In the genomic region with DNA sequence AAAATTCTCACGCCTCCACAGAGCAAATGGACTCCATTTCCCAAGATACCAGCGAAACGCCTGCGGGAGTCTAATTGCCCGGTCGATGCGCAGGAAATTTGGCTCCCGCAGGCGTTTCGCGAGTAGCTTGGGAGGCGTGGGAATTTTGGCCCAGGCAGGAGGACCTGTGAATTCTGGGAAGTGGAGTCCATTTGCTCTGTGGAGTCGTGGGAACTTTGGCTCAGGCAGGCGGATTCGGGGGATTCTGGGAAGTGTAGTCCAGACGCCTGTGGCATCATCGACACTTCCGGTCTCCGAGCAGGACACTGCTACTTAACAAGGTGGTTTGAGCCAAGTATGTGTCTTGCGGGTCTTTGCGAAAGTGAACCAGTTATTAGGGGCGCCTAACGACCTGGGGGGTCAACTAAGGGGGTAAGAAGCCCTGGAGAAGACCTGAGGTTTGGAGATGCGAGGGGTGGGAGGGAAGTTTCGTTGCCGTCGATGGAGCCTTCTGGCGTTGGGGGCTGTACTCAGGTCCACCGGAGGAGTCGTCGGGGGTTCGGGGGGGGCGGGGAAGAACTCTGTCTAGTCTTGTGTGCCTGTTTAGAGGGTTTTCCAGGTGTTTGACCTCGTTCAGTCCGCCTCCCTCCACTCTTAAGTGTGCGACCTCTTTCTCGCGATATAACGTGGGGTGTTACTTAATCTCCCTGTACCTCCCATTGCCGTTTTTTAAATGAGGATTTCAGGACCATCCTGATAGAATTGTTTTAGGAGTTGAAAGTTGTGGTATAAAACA, we compare ENCODE assay signal across 8 cellular contexts. TPM values are rescaled to one million over a fixed set of nuclear protein-coding genes. Genes with fewer than 3 reads are reported as not detected.
DNase-seq lines count a peak whose midpoint lies in the region; ATAC-seq, FAIRE-seq and TF ChIP-seq lines count a peak whose summit lies in the region.

Gene ZNF155 (plus strand): TSS at position 277 of the 775 bp plus-strand sequence. CDS start 4,356 bp downstream, outside the sequence.

- BruUV-seq in PC-3 (replicated peaks; lab: Mats Ljungman, UMichigan): no TSS peak

- H3K27ac Mint-ChIP-seq in activated T-cell treated with anti-CD3 and anti-CD28 coated beads, Interleukin-2, amount 50 U/mL, for 24 hours: peak within 1 kb of the TSS; percentile 96

- H3K36me3 Mint-ChIP-seq in activated T-cell treated with anti-CD3 and anti-CD28 coated beads, Interleukin-2, amount 50 U/mL, for 24 hours (ENCODE audit: low read depth): peaks cover 35% of the 10 kb centered on the region

- H3K4me3 ChIP-seq in PC-3 (ENCODE audit: low read length) (peak within 1 kb of the TSS; percentile 81), esophagus muscularis mucosa (peak within 1 kb of the TSS; percentile 68 to 73 (median 71)), mucosa of rectum (ENCODE audit: low read length in 2 of 2) (peak within 1 kb of the TSS; percentile 98 to 99)

- POLR2A ChIA-PET in PC-3 (lab: Charles Lee; ENCODE audit: unreplicated experiment): no interaction called here

- H2AFZ ChIP-seq in PC-3 (ENCODE audit: low read length): peak within 1 kb of the TSS; percentile 97

- DNase-seq in C1 segment of cervical spinal cord (lab: John Stamatoyannopoulos, UW) (peak; percentile 42 to 93 (median 88)), HTR-8/SVneo (ENCODE audit: insufficient read length, low spot score) (peak; percentile 94), PC-3 (peak; percentile 92), esophagus muscularis mucosa (ENCODE audit: extremely low spot score) (peak; percentile 98)
- peak; percentile 85 for DNase-seq in activated T-cell treated with anti-CD3 and anti-CD28 coated beads, Interleukin-2, amount 50 U/mL, for 24 hours
- DNase-seq in stimulated activated CD8-positive, alpha-beta memory T cell treated with anti-CD3 and anti-CD28 coated beads, Interleukin-4, amount 100 ng/mL, for 1 hour (ENCODE audit: low read depth in 2 of 2, low spot score in 1 of 2): peak; percentile 33 to 36

- peaks cover 13% of the 10 kb centered on the region for H3K79me2 ChIP-seq in PC-3 (ENCODE audit: low read length)

- H3K9me3 ChIP-seq in PC-3 (ENCODE audit: low read length): no peaks in the 10 kb centered on the region
- H3K9me3 ChIP-seq in esophagus muscularis mucosa: peaks cover 6 to 42% (median 29%) of the 10 kb centered on the region in 4 donors
- peaks cover 0 to 10% of the 10 kb centered on the region in 2 donors for H3K9me3 ChIP-seq in mucosa of rectum (ENCODE audit: control insufficient read depth in 2 of 2, low read length in 2 of 2)

- CTCF ChIA-PET in PC-3 (lab: Charles Lee): no interaction called here

- H3K4me1 Mint-ChIP-seq in activated T-cell treated with anti-CD3 and anti-CD28 coated beads, Interleukin-2, amount 50 U/mL, for 24 hours (ENCODE audit: low read depth): peaks cover 14% of the 10 kb centered on the region

- peaks cover 18% of the 10 kb centered on the region for H3K9me3 Mint-ChIP-seq in activated T-cell treated with anti-CD3 and anti-CD28 coated beads, Interleukin-2, amount 50 U/mL, for 24 hours

- no peak for TF ChIP-seq EP300 in esophagus muscularis mucosa (IDR thresholded peaks at IDR 0.05)

- no peaks in the 10 kb centered on the region for H3K9me2 ChIP-seq in PC-3 (replicated peaks; ENCODE audit: low read length)

- intact Hi-C loops in PC-3 (cut with micrococcal nuclease): loop anchor here (1.0 to 2.0 kb wide), 2 partner anchors 19 to 110 kb away; partner anchors contain the start of genes ZNF224 and ZNF230
- intact Hi-C loops in esophagus muscularis mucosa (cut with DNase I): loop anchor here (2.0 to 10.0 kb wide), 2 partner anchors 19 to 49 kb away; partner anchors contain the start of genes ZNF230 and ZNF45

- H3K4me1 ChIP-seq in PC-3 (ENCODE audit: insufficient read depth, low read length) (no peaks in the 10 kb centered on the region), esophagus muscularis mucosa (peaks cover 4 to 17% (median 13%) of the 10 kb centered on the region in 4 donors), mucosa of rectum (ENCODE audit: control insufficient read depth in 2 of 2, insufficient read depth in 2 of 2, low read length in 2 of 2) (no peaks in the 10 kb centered on the region)

- H3K27me3 ChIP-seq in PC-3 (ENCODE audit: low read length): no peaks in the 10 kb centered on the region
- H3K27me3 ChIP-seq in esophagus muscularis mucosa: no peaks in the 10 kb centered on the region
- no peaks in the 10 kb centered on the region for H3K27me3 ChIP-seq in mucosa of rectum (ENCODE audit: control insufficient read depth in 2 of 2, insufficient read depth in 2 of 2, low read length in 2 of 2)

- H3K36me3 ChIP-seq in PC-3 (ENCODE audit: low read depth, low read length) (no peaks in the 10 kb centered on the region; the same call in 1 of the 2 replicates), esophagus muscularis mucosa (peaks cover 7 to 14% (median 9%) of the 10 kb centered on the region in 4 donors), mucosa of rectum (ENCODE audit: control insufficient read depth in 2 of 2, insufficient read depth in 2 of 2, low read length in 2 of 2) (peaks cover 4 to 9% of the 10 kb centered on the region in 2 donors)

- ATAC-seq in GM19468 (IDR thresholded peaks at IDR 0.05; ENCODE audit: extremely low read depth, unreplicated experiment) (peak; percentile 19), PC-3 (peak; percentile 99)

- no peaks in the 10 kb centered on the region for H3K27me3 Mint-ChIP-seq in activated T-cell treated with anti-CD3 and anti-CD28 coated beads, Interleukin-2, amount 50 U/mL, for 24 hours

- TF ChIP-seq POLR2A in esophagus muscularis mucosa (IDR thresholded peaks at IDR 0.05; ENCODE audit: low read depth): no peak

- H3K4me2 ChIP-seq in PC-3 (ENCODE audit: low read length): peak within 1 kb of the TSS; percentile 80

- no peaks in the 10 kb centered on the region for H3F3A ChIP-seq in PC-3 (ENCODE audit: low read length, unreplicated experiment)

- peak within 1 kb of the TSS; percentile 49 for H3K9ac ChIP-seq in PC-3 (ENCODE audit: low read length)
- peak within 1 kb of the TSS; percentile 77 to 81 for H3K9ac ChIP-seq in mucosa of rectum (ENCODE audit: low read depth in 1 of 2, low read length in 2 of 2)

- H3K4me3 Mint-ChIP-seq in activated T-cell treated with anti-CD3 and anti-CD28 coated beads, Interleukin-2, amount 50 U/mL, for 24 hours: peak within 1 kb of the TSS; percentile 96

- peak; percentile 89 for FAIRE-seq in HTR-8/SVneo (lab: Jason Lieb, UNC)

- no peak for TF ChIP-seq CTCF in PC-3 (conservative IDR thresholded peaks at IDR 0.05; ENCODE audit: low read depth, low read length)
- no peak for TF ChIP-seq CTCF in esophagus muscularis mucosa (IDR thresholded peaks at IDR 0.05)

- H4K20me1 ChIP-seq in PC-3 (ENCODE audit: low read length): no peaks in the 10 kb centered on the region

- WGBS in esophagus muscularis mucosa: 2% methylated on average over 36 of the region's 40 CpGs

- H3K27ac ChIP-seq in PC-3 (ENCODE audit: low read length): no peak within 1 kb of the TSS
- H3K27ac ChIP-seq in esophagus muscularis mucosa (replicated peaks in 1 of 4): peak within 1 kb of the TSS; percentile 78 to 84 (median 82)
- peak within 1 kb of the TSS; percentile 49 to 56 for H3K27ac ChIP-seq in mucosa of rectum (ENCODE audit: low read depth in 2 of 2, low read length in 2 of 2)

RNA-seq across cellular contexts. Expression of gene ZNF155, which starts in this region (rescaled TPM):
- 3.1 and 4.4 TPM in 2 replicates for total RNA-seq in PC-3 (2014; rRNA removed)
- total RNA-seq in esophagus muscularis mucosa: 1 to 10 TPM; 5.3 to 6.2 (median 5.9) TPM

Comparison
In these comparisons a context has a peak if more than half of its experiments do, and no peak if none do; other contexts are left out.
1. DNase-seq: peak in every context shown above with its lines; median percentile 98 in esophagus muscularis mucosa; 94 in HTR-8/SVneo; 92 in PC-3; 88 in C1 segment of cervical spinal cord; 85 in activated T-cell treated with anti-CD3 and anti-CD28 coated beads, Interleukin-2, amount 50 U/mL, for 24 hours; 34 in stimulated activated CD8-positive, alpha-beta memory T cell treated with anti-CD3 and anti-CD28 coated beads, Interleukin-4, amount 100 ng/mL, for 1 hour.